Comparison of ENCODE assay signal across 12 cellular contexts in the genomic region with DNA sequence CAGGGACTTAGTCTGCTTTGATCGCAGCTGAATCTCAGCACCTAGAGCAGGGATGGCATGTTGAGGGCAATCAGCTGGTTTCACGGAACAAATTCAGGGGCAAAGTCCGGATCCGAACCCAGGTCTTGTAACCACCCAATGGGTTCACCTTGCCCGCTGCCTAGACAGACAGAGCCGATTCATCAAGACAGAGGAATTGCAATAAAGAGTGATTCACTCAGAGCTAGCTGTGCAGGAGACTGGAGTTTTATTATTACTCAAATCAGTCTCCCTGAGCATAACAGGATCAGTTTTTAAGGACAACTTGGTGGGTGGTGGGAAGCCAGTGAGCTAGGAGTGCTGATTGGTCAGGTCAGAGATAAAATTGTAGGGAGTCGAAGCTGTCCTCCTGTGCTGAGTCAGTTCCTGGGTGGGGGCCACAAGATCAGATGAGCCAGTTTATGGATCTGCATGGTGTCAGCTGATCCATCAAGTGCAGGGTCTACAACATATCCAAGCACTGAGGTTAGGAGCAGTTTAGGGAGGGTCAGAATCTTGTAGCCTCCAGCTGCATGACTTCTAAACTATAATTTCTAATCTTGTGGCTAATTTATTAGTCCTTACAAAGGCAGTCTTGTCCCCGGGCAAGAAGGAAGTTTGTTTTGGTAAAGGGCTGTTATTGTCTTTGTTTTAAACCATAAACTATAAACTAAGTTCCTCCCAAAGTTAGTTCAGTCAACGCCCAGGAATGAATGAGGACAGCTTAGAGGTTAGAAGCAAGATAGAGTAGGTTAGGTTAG. TPM values are rescaled to one million over a fixed set of nuclear protein-coding genes. Genes with fewer than 3 reads are reported as not detected.
DNase-seq lines count a peak whose midpoint lies in the region; ATAC-seq, FAIRE-seq and TF ChIP-seq lines count a peak whose summit lies in the region.
"Had no signal": no experiment of that assay in that cellular context is flagged by ENCODE, and none has a peak within 500 bp of the region (broad histone marks: within the 10 kb centered on the region; RNA-seq: fewer than 3 reads in every experiment).

No MANE protein-coding gene starts in this region.

- H3K27me3 Mint-ChIP-seq in T-helper 17 cell: peaks cover 18% of the 10 kb centered on the region

- no peaks in the 10 kb centered on the region for H3K4me1 ChIP-seq in fibroblast of lung (ENCODE audit: control insufficient read depth, extremely low read depth, insufficient read depth, low read length)
- peaks cover 0 to 5% of the 10 kb centered on the region in 2 donors for H3K4me1 ChIP-seq in small intestine (ENCODE audit: control insufficient read depth in 2 of 2, insufficient read depth in 1 of 2, low read depth in 1 of 2, low read length in 1 of 2)

- H3K4me3 Mint-ChIP-seq in T-helper 17 cell: no peak overlapping the region

- H3K27ac ChIP-seq in fibroblast of lung (ENCODE audit: insufficient read depth, low read length) (no peak overlapping the region), small intestine (ENCODE audit: low read depth in 1 of 2, low read length in 1 of 2) (peak overlapping the region in 1 of 2 donors; percentile 37)
- H3K27ac ChIP-seq: cardiac muscle cell had no signal

- no peak for TF ChIP-seq POLR2A in H54 (IDR thresholded peaks at IDR 0.05; ENCODE audit: low read depth, low read length)

- in situ Hi-C loops in SK-MEL-5 (cut with HindIII; ENCODE audit: low pct_unique_long_range_greater_than_20kb, low sequenced_read_pairs): no loop called here

- no peaks in the 10 kb centered on the region for H4K20me1 ChIP-seq in fibroblast of lung (ENCODE audit: control insufficient read depth, extremely low read depth, insufficient read depth, low read length)

- H3K27me3 ChIP-seq in fibroblast of lung (ENCODE audit: control insufficient read depth, insufficient read depth, low read length) (no peaks in the 10 kb centered on the region), small intestine (ENCODE audit: control insufficient read depth in 2 of 2, insufficient read depth in 2 of 2, low read length in 2 of 2) (no peaks in the 10 kb centered on the region)
- H3K27me3 ChIP-seq: cardiac muscle cell had no signal

- no peak for TF ChIP-seq CTCF in fibroblast of lung (conservative IDR thresholded peaks at IDR 0.05 in 1 of 2, IDR thresholded peaks at IDR 0.05 in 1 of 2; ENCODE audit: low read depth in 1 of 2, low read length in 2 of 2)

- WGBS in small intestine, 3 donors: 17 to 54% (median 39%) methylated on average over 9 of the region's 9 CpGs

- H3K36me3 ChIP-seq in fibroblast of lung (ENCODE audit: control insufficient read depth, insufficient read depth, low read length) (no peaks in the 10 kb centered on the region), small intestine (ENCODE audit: control insufficient read depth in 2 of 2, insufficient read depth in 2 of 2, low read length in 2 of 2) (no peaks in the 10 kb centered on the region)
- H3K36me3 ChIP-seq: cardiac muscle cell had no signal

- no peaks in the 10 kb centered on the region for H3K36me3 Mint-ChIP-seq in T-helper 17 cell (ENCODE audit: low read depth)

- ATAC-seq in GM19351 (IDR thresholded peaks at IDR 0.05; ENCODE audit: unreplicated experiment) (no peak), T-helper 17 cell (no peak), GM19463 (IDR thresholded peaks at IDR 0.05; ENCODE audit: unreplicated experiment) (no peak)

- no peaks in the 10 kb centered on the region for H3K4me1 Mint-ChIP-seq in T-helper 17 cell

- H3K4me3 ChIP-seq in fibroblast of lung (replicated peaks in 1 of 4; ENCODE audit: control extremely low read depth in 1 of 4, insufficient read depth in 1 of 4, low read depth in 3 of 4, low read length in 4 of 4) (no peak overlapping the region), small intestine (ENCODE audit: low read depth in 1 of 2, low read length in 2 of 2) (no peak overlapping the region)
- H3K4me3 ChIP-seq: cardiac muscle cell had no signal

- DNase-seq in H54 (ENCODE audit: insufficient read length, low spot score) (no peak), SK-MEL-5 (ENCODE audit: low read depth, low spot score) (peak; percentile 32), fibroblast of lung (ENCODE audit: low read depth in 2 of 2) (peak; percentile 14 to 31), small intestine (peak; percentile 58), C1 segment of cervical spinal cord (lab: John Stamatoyannopoulos, UW) (no peak), T-helper 17 cell (no peak)
- DNase-seq: activated T-cell treated with anti-CD3 and anti-CD28 coated beads, Interleukin-2, amount 50 U/mL, for 48 hours; RPMI8226 had no signal

- no peak overlapping the region for H2AFZ ChIP-seq in fibroblast of lung (ENCODE audit: low read length)

- no peaks in the 10 kb centered on the region for H3K9me3 ChIP-seq in fibroblast of lung (ENCODE audit: control insufficient read depth, insufficient read depth, low read depth, low read length)
- no peaks in the 10 kb centered on the region for H3K9me3 ChIP-seq in small intestine (ENCODE audit: control insufficient read depth, low read depth)
- no peaks in the 10 kb centered on the region for H3K9me3 ChIP-seq in T-helper 17 cell (ENCODE audit: control insufficient read depth, low read length, poor library complexity, severe bottlenecking)

- no peaks in the 10 kb centered on the region for H3K79me2 ChIP-seq in fibroblast of lung (ENCODE audit: control insufficient read depth, insufficient read depth, low read length)

- FAIRE-seq in H54 (lab: Jason Lieb, UNC): peak; percentile 81
- FAIRE-seq in small intestine (lab: Jason Lieb, UNC): no peak
- FAIRE-seq: H1 had no signal

- H3K27ac Mint-ChIP-seq in T-helper 17 cell: no peak overlapping the region

- no peak overlapping the region for H3K4me2 ChIP-seq in fibroblast of lung (ENCODE audit: extremely low read depth, insufficient read depth, low read length)

- no peak overlapping the region for H3K9ac ChIP-seq in fibroblast of lung (ENCODE audit: insufficient read depth, low read length)

RNA-seq across cellular contexts. Expression of gene CHST3, which starts 43.5 kb away (rescaled TPM):
- 3.1 and 3.5 TPM in 2 replicates for total RNA-seq in SK-MEL-5 (2014; rRNA removed; shearing (Covaris generic))
- 3.2 and 4.9 TPM in 2 replicates for polyA plus RNA-seq in SK-MEL-5 (2015; cell fraction: cytosol; rRNA removed)
- polyA plus RNA-seq in SK-MEL-5 (2015; cell fraction: nucleus; rRNA removed): 1.5 and 2.2 TPM in 2 replicates
- total RNA-seq in fibroblast of lung: 24.1 and 29.9 TPM in 2 replicates
- polyA plus RNA-seq in fibroblast of lung: 8.1 and 9.1 TPM in 2 replicates
- 9.1 and 11.8 TPM in 2 replicates for polyA plus RNA-seq in fibroblast of lung (2012)
- 15.8 and 16.8 TPM in 2 replicates for polyA minus RNA-seq in fibroblast of lung (ENCODE audit: low replicate concordance)
- 1 to 10 TPM in 1 of 3 donors, under 1 TPM in 2; 0.22 to 4.8 (median 0.27) TPM for polyA plus RNA-seq in small intestine
- not detected for total RNA-seq in T-helper 17 cell

Comparison
In these comparisons a context has a peak if more than half of its experiments do, and no peak if none do; other contexts are left out.
1. DNase-seq: peak in SK-MEL-5 (single experiment), fibroblast of lung (2 of 2) and small intestine (single experiment); none in H54 (single experiment), C1 segment of cervical spinal cord (0 of 14) and T-helper 17 cell (0 of 3).